ENCODE assay signal across 8 cellular contexts in the genomic region with DNA sequence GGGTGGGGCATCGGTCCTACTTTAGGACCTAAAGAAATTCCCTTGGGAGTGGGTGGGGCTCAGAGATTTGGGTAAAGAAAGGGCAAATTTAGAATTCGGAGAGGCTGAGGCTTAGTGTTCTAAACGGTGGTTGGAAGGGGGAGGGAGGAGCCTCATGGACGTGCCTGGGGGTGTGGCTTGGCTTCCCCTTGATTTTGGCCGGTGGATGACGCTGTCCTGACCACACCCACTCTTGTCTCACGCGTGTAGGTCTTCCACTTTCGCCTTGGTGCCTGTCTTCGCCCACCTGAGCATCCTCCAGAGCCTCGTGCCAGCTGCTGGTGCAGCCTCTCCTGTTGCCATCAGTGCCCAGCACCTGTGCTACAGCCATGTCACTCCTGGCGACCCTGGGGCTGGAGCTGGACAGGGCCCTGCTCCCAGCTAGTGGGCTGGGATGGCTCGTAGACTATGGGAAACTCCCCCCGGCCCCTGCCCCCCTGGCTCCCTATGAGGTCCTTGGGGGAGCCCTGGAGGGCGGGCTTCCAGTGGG. TPM values are rescaled to one million over a fixed set of nuclear protein-coding genes. Genes with fewer than 3 reads are reported as not detected.
DNase-seq lines count a peak whose midpoint lies in the region; ATAC-seq, FAIRE-seq and TF ChIP-seq lines count a peak whose summit lies in the region.

No MANE protein-coding gene starts in this region.

- no peak for ATAC-seq in naive thymus-derived CD4-positive, alpha-beta T cell
- no peak for ATAC-seq in HG03135 (IDR thresholded peaks at IDR 0.05; ENCODE audit: unreplicated experiment)

- H3K9me2 ChIP-seq in MM.1S (replicated peaks; ENCODE audit: insufficient read depth, low read length), result no peaks in the 10 kb centered on the region

- H4K20me1 ChIP-seq in MM.1S (ENCODE audit: insufficient read depth, low read length), result no peaks in the 10 kb centered on the region

- H3K27me3 Mint-ChIP-seq in CD14-positive monocyte (ENCODE audit: low read depth in 3 of 3), result peaks cover 2 to 9% (median 9%) of the 10 kb centered on the region in 3 donors
- H3K27me3 Mint-ChIP-seq in naive thymus-derived CD4-positive, alpha-beta T cell, result peaks cover 0 to 3% (median 0%) of the 10 kb centered on the region in 5 donors

- peaks cover 38% of the 10 kb centered on the region for H3K79me2 ChIP-seq in MM.1S (ENCODE audit: low read length)

- DNase-seq in CD14-positive monocyte (ENCODE audit: low spot score) (no peak), MM.1S (no peak), coronary artery (ENCODE audit: low spot score) (peak; percentile 81), NCI-H82 treated with DMSO at 0.1 percent for 48 hours (lab: John Stamatoyannopoulos, UW; ENCODE audit: unreplicated experiment) (no peak), GM10266 (ENCODE audit: extremely low spot score) (no peak), GM12892 (ENCODE audit: insufficient read length) (no peak)
- DNase-seq in naive thymus-derived CD4-positive, alpha-beta T cell, result peak in 1 of 9 donors; percentile 41

- H3K4me2 ChIP-seq in MM.1S (ENCODE audit: low read depth, low read length), result peak overlapping the region; percentile 46; the same call in 1 of the 2 replicates

- peak overlapping the region in 6 of 7 donors; percentile 96 to 100 (median 97) for H3K27ac Mint-ChIP-seq in CD14-positive monocyte
- peak overlapping the region; percentile 36 to 98 (median 96) for H3K27ac Mint-ChIP-seq in naive thymus-derived CD4-positive, alpha-beta T cell

- no peaks in the 10 kb centered on the region for H3K27me3 ChIP-seq in MM.1S (replicated peaks; ENCODE audit: insufficient read depth, low read length)
- H3K27me3 ChIP-seq in naive thymus-derived CD4-positive, alpha-beta T cell (ENCODE audit: control insufficient read depth in 2 of 2, insufficient read depth in 2 of 2, low read length in 2 of 2), result no peaks in the 10 kb centered on the region

- TF ChIP-seq POLR2A in GM12892 (IDR thresholded peaks at IDR 0.05; ENCODE audit: low read depth, low read length), result no peak

- H3K4me3 Mint-ChIP-seq in CD14-positive monocyte, result peak overlapping the region; percentile 90 to 97
- peak overlapping the region in 8 of 10 donors; percentile 47 to 97 (median 96) for H3K4me3 Mint-ChIP-seq in naive thymus-derived CD4-positive, alpha-beta T cell

- H3K4me3 ChIP-seq in MM.1S (ENCODE audit: low read length) (no peak overlapping the region), coronary artery (no peak overlapping the region)
- H3K4me3 ChIP-seq in naive thymus-derived CD4-positive, alpha-beta T cell (ENCODE audit: low read length), result peak overlapping the region; percentile 100

- H3K36me3 Mint-ChIP-seq in CD14-positive monocyte, result peaks cover 33 to 36% of the 10 kb centered on the region in 2 donors
- peaks cover 0 to 54% (median 7%) of the 10 kb centered on the region in 5 donors for H3K36me3 Mint-ChIP-seq in naive thymus-derived CD4-positive, alpha-beta T cell

- H3K4me1 ChIP-seq in MM.1S (ENCODE audit: low read length), result peaks cover 17% of the 10 kb centered on the region
- H3K4me1 ChIP-seq in naive thymus-derived CD4-positive, alpha-beta T cell (ENCODE audit: control insufficient read depth in 2 of 2, insufficient read depth in 2 of 2, low read length in 2 of 2), result peaks cover 34 to 35% of the 10 kb centered on the region in 2 donors

- H3F3A ChIP-seq in MM.1S (ENCODE audit: insufficient read depth, low read length), result peaks cover 3% of the 10 kb centered on the region

- H3K27ac ChIP-seq in MM.1S (ENCODE audit: low read length) (no peak overlapping the region), coronary artery (peak overlapping the region in 1 of 2 donors; percentile 95)
- peak overlapping the region; percentile 99 for H3K27ac ChIP-seq in naive thymus-derived CD4-positive, alpha-beta T cell (ENCODE audit: low read depth, low read length)

- no peak for FAIRE-seq in GM12892 (lab: Jason Lieb, UNC)

- POLR2A ChIA-PET in naive thymus-derived CD4-positive, alpha-beta T cell (lab: Charles Lee), result interaction anchor here (0.7 to 3.7 kb wide), 10 partner anchors 11 to 428 kb away, joined by 3 to 30 read pairs (median 4); a partner anchor contains a TSS

- peaks cover 10% of the 10 kb centered on the region; the same call in 1 of the 2 replicates for H3K36me3 ChIP-seq in MM.1S (replicated peaks; ENCODE audit: insufficient read depth, low read length)
- H3K36me3 ChIP-seq in naive thymus-derived CD4-positive, alpha-beta T cell (ENCODE audit: control insufficient read depth in 2 of 3, insufficient read depth in 3 of 3, low read length in 3 of 3), result peaks cover 0 to 18% (median under 1%) of the 10 kb centered on the region in 3 experiments

- CTCF ChIA-PET in naive thymus-derived CD4-positive, alpha-beta T cell (lab: Charles Lee), result interaction anchor here (2.1 kb wide), 1 partner anchor 12 kb away, joined by 6 read pairs; no protein-coding TSS in a partner anchor

- intact Hi-C loops in CD14-positive monocyte (cut with micrococcal nuclease), result no loop called here
- intact Hi-C loops in naive thymus-derived CD4-positive, alpha-beta T cell (cut with micrococcal nuclease), result no loop called here

- H3K9me3 ChIP-seq in MM.1S (replicated peaks; ENCODE audit: insufficient read depth, low read length), result no peaks in the 10 kb centered on the region
- H3K9me3 ChIP-seq in naive thymus-derived CD4-positive, alpha-beta T cell (ENCODE audit: control insufficient read depth in 2 of 3, low read length in 3 of 3), result no peaks in the 10 kb centered on the region

- H3K9ac ChIP-seq in MM.1S (ENCODE audit: low read length), result no peak overlapping the region

- H2AFZ ChIP-seq in MM.1S (ENCODE audit: low read length), result no peak overlapping the region

- H3K9me3 Mint-ChIP-seq in CD14-positive monocyte, result peaks cover 0 to 4% (median 0%) of the 10 kb centered on the region in 7 donors
- peaks cover 0 to 16% (median 3%) of the 10 kb centered on the region in 11 donors for H3K9me3 Mint-ChIP-seq in naive thymus-derived CD4-positive, alpha-beta T cell

- TF ChIP-seq CTCF in CD14-positive monocyte (IDR thresholded peaks at IDR 0.05), result no peak
- no peak for TF ChIP-seq CTCF in MM.1S (IDR thresholded peaks at IDR 0.05; ENCODE audit: low read length)
- no peak for TF ChIP-seq CTCF in coronary artery (IDR thresholded peaks at IDR 0.05)
- TF ChIP-seq CTCF in GM10266 (IDR thresholded peaks at IDR 0.05; ENCODE audit: control insufficient read depth, insufficient read depth, low read depth, missing control alignments), result no peak

- peaks cover 42% of the 10 kb centered on the region for H3K4me1 Mint-ChIP-seq in CD14-positive monocyte
- H3K4me1 Mint-ChIP-seq in naive thymus-derived CD4-positive, alpha-beta T cell, result peaks cover 41 to 71% (median 65%) of the 10 kb centered on the region in 7 donors

RNA-seq across cellular contexts. Expression of a gene that starts 1.2 kb away (rescaled TPM):
- polyA plus RNA-seq in CD14-positive monocyte, result 10 to 100 TPM; 48.6 to 62.2 TPM
- 100 to 1,000 TPM in 1 of 5 experiments, 10 to 100 TPM in 4; 26.9 to 130 (median 52.4) TPM for total RNA-seq in naive thymus-derived CD4-positive, alpha-beta T cell
- polyA plus RNA-seq in naive thymus-derived CD4-positive, alpha-beta T cell, result 10 to 100 TPM; 46.3 to 65.0 TPM
- 40.0 TPM for polyA plus RNA-seq in GM12892 (2012; ENCODE audit: missing spikeins)

RNA-seq across cellular contexts. Expression of a gene that starts 1.5 kb away (rescaled TPM):
- polyA plus RNA-seq in CD14-positive monocyte, result 1 to 10 TPM; 5.8 to 6.0 TPM
- total RNA-seq in naive thymus-derived CD4-positive, alpha-beta T cell, result 10 to 100 TPM in 3 of 5 experiments, 1 to 10 TPM in 2; 5.9 to 16.1 (median 14.9) TPM
- polyA plus RNA-seq in naive thymus-derived CD4-positive, alpha-beta T cell, result 1 to 10 TPM; 1.6 to 1.9 TPM
- polyA plus RNA-seq in GM12892 (2012; ENCODE audit: missing spikeins), result 175 TPM

RNA-seq across cellular contexts. Expression of a gene that starts 30.4 kb away (rescaled TPM):
- polyA plus RNA-seq in CD14-positive monocyte, result under 1 TPM; 0.28 to 0.67 TPM
- 1 to 10 TPM in 1 of 5 experiments, under 1 TPM in 3, not detected in 1; 0.14 to 1.3 (median 0.39) TPM for total RNA-seq in naive thymus-derived CD4-positive, alpha-beta T cell
- polyA plus RNA-seq in naive thymus-derived CD4-positive, alpha-beta T cell, result not detected
- polyA plus RNA-seq in GM12892 (2012; ENCODE audit: missing spikeins), result not detected

RNA-seq across cellular contexts. Expression of a gene that starts 33.9 kb away (rescaled TPM):
- polyA plus RNA-seq in CD14-positive monocyte, result 1 to 10 TPM; 7.0 to 7.6 TPM
- 1 to 10 TPM; 1.2 to 6.8 (median 1.9) TPM for total RNA-seq in naive thymus-derived CD4-positive, alpha-beta T cell
- not detected for polyA plus RNA-seq in naive thymus-derived CD4-positive, alpha-beta T cell
- polyA plus RNA-seq in GM12892 (2012; ENCODE audit: missing spikeins), result 75.8 TPM

RNA-seq across cellular contexts. Expression of a gene that starts 53.0 kb away (rescaled TPM):
- polyA plus RNA-seq in CD14-positive monocyte, result 1 to 10 TPM; 3.1 to 4.5 TPM
- 100 to 1,000 TPM in 1 of 5 experiments, 10 to 100 TPM in 4; 42.9 to 106 (median 53.0) TPM for total RNA-seq in naive thymus-derived CD4-positive, alpha-beta T cell
- polyA plus RNA-seq in naive thymus-derived CD4-positive, alpha-beta T cell, result 10 to 100 TPM; 11.6 to 22.2 TPM
- 31.9 TPM for polyA plus RNA-seq in GM12892 (2012; ENCODE audit: missing spikeins)
